ENCODE assay signal across 23 cellular contexts in genomic region chr5:36751881-36752280, GRCh38.
DNase-seq lines count a peak whose midpoint lies in the region; ATAC-seq, FAIRE-seq and TF ChIP-seq lines count a peak whose summit lies in the region.
"Had no signal": no experiment of that assay in that cellular context is flagged by ENCODE, and none has a peak within 500 bp of the region (broad histone marks: within the 10 kb centered on the region; RNA-seq: fewer than 3 reads in every experiment).

No MANE protein-coding gene starts in this region.

- no peaks in the 10 kb centered on the region for H3K36me3 Mint-ChIP-seq in Caco-2 (ENCODE audit: insufficient read depth, unreplicated experiment)
- H3K36me3 Mint-ChIP-seq in HFFc6 (ENCODE audit: low read depth), result no peaks in the 10 kb centered on the region
- H3K36me3 Mint-ChIP-seq: stimulated activated effector memory CD8-positive, alpha-beta T cell treated with anti-CD3 and anti-CD28 coated beads, Interleukin-12 subunit alpha, Interleukin-12 subunit beta, amount 100 ng/mL, for 72 hours; T-cell had no signal

- no CpG with 5 or more reads among the region's 1 CpG for WGBS in mesendoderm (ENCODE audit: extremely low coverage, insufficient coverage, low lambda C conversion rate)

- TF ChIP-seq CTCF in Caco-2 (IDR thresholded peaks at IDR 0.05; ENCODE audit: insufficient read depth in 1 of 2, low read depth in 1 of 2, low read length in 1 of 2, severe bottlenecking in 1 of 2, unreplicated experiment in 1 of 2) (peak; percentile 39 to 52), HFFc6 (IDR thresholded peaks at IDR 0.05) (peak; percentile 28), bronchial epithelial cell (IDR thresholded peaks at IDR 0.05; ENCODE audit: insufficient read depth, low read length, severe bottlenecking) (peak; percentile 27)

- H3K9me3 ChIP-seq in Caco-2, result no peaks in the 10 kb centered on the region
- H3K9me3 ChIP-seq: BLaER1, HAP-1, upper lobe of right lung had no signal

- no peaks in the 10 kb centered on the region for H3K79me1 ChIP-seq in mesendoderm (ENCODE audit: low read length)

- no peak overlapping the region for H3K4ac ChIP-seq in mesendoderm (ENCODE audit: low read depth, low read length)

- H3K4me1 ChIP-seq in Caco-2, result peaks cover 12% of the 10 kb centered on the region; the same call in 1 of the 2 replicates
- no peaks in the 10 kb centered on the region for H3K4me1 ChIP-seq in mesendoderm (ENCODE audit: control insufficient read depth, low read depth, low read length)
- H3K4me1 ChIP-seq: BLaER1, HAP-1, upper lobe of right lung had no signal

- H3K56ac ChIP-seq in mesendoderm (ENCODE audit: low read length), result no peak overlapping the region

- peak in 1 of 2 experiments; percentile 12 for DNase-seq in Caco-2
- no peak for DNase-seq in HFFc6
- DNase-seq in bronchial epithelial cell (ENCODE audit: low read depth), result no peak
- peak; percentile 47 for DNase-seq in mesendoderm
- DNase-seq in NK-92 (lab: John Stamatoyannopoulos, UW; ENCODE audit: unreplicated experiment), result no peak
- DNase-seq in substantia nigra (lab: John Stamatoyannopoulos, UW), result no peak
- DNase-seq: activated CD4-positive, CD25-positive, alpha-beta regulatory T cell; activated naive CD4-positive, alpha-beta T cell; effector memory CD4-positive, alpha-beta T cell; EL; IMR-90; NCI-H1092 treated with DMSO at 0.1 percent for 48 hours; NCI-H510A; nucleus accumbens; T-cell; upper lobe of right lung had no signal

- H2AK5ac ChIP-seq in mesendoderm (ENCODE audit: low read length), result no peak overlapping the region

- H2BK5ac ChIP-seq in mesendoderm (ENCODE audit: low read length), result no peak overlapping the region

- ATAC-seq in HG03469 (IDR thresholded peaks at IDR 0.05; ENCODE audit: unreplicated experiment), result no peak
- no peak for ATAC-seq in activated CD4-positive, CD25-positive, alpha-beta regulatory T cell treated with anti-CD3 and anti-CD28 coated beads, Interleukin-2, amount 50 U/mL, for 24 hours
- ATAC-seq: stimulated activated effector memory CD8-positive, alpha-beta T cell treated with anti-CD3 and anti-CD28 coated beads, Interleukin-12 subunit alpha, Interleukin-12 subunit beta, amount 100 ng/mL, for 72 hours; T-cell; upper lobe of right lung had no signal

- no peak overlapping the region for H2BK120ac ChIP-seq in mesendoderm (ENCODE audit: low read depth, low read length)

- H3K27me3 Mint-ChIP-seq in Caco-2 (ENCODE audit: insufficient read depth, unreplicated experiment), result peaks cover 8% of the 10 kb centered on the region
- H3K27me3 Mint-ChIP-seq in HFFc6 (ENCODE audit: insufficient read depth), result peaks cover 21% of the 10 kb centered on the region

- no peak overlapping the region for H4K5ac ChIP-seq in mesendoderm (ENCODE audit: low read length)

- no peak overlapping the region for H3K9ac ChIP-seq in mesendoderm (ENCODE audit: low read length)
- H3K9ac ChIP-seq: BLaER1 had no signal

- H2BK15ac ChIP-seq in mesendoderm (replicated peaks; ENCODE audit: low read depth), result no peak overlapping the region

- POLR2A ChIA-PET in Caco-2 (lab: Charles Lee), result no interaction called here

- no TSS peak for BruUV-seq in Caco-2 (replicated peaks; lab: Mats Ljungman, UMichigan)

- no peak overlapping the region for H3K27ac ChIP-seq in mesendoderm (ENCODE audit: low read depth, low read length)
- no peak overlapping the region for H3K27ac ChIP-seq in substantia nigra (ENCODE audit: low read depth, low read length, poor library complexity, severe bottlenecking)
- H3K27ac ChIP-seq: BLaER1, upper lobe of right lung had no signal

- intact Hi-C loops in Caco-2 (cut with micrococcal nuclease; ENCODE audit: unreplicated experiment), result no loop called here

- H3K23ac ChIP-seq in mesendoderm (ENCODE audit: low read length), result no peak overlapping the region

- no peak overlapping the region for H3K18ac ChIP-seq in mesendoderm (ENCODE audit: low read length)

- peaks cover 7% of the 10 kb centered on the region for H3K4me1 Mint-ChIP-seq in Caco-2 (ENCODE audit: low read depth, unreplicated experiment)
- H3K4me1 Mint-ChIP-seq in HFFc6 (ENCODE audit: low read depth), result no peaks in the 10 kb centered on the region
- H3K4me1 Mint-ChIP-seq: stimulated activated effector memory CD8-positive, alpha-beta T cell treated with anti-CD3 and anti-CD28 coated beads, Interleukin-12 subunit alpha, Interleukin-12 subunit beta, amount 100 ng/mL, for 72 hours; T-cell had no signal

- H3K4me3 ChIP-seq in Caco-2 (ENCODE audit: low read depth, low read length) (no peak overlapping the region), bronchial epithelial cell (ENCODE audit: low read depth, low read length) (no peak overlapping the region), mesendoderm (ENCODE audit: low read length) (no peak overlapping the region)
- H3K4me3 ChIP-seq: BLaER1, HAP-1, upper lobe of right lung had no signal

- H3K27me3 ChIP-seq in Caco-2 (replicated peaks; ENCODE audit: control insufficient read depth, insufficient read depth, low read length) (no peaks in the 10 kb centered on the region; the same call in 1 of the 2 replicates), bronchial epithelial cell (ENCODE audit: control insufficient read depth, insufficient read depth, low read length) (peaks cover 4% of the 10 kb centered on the region), mesendoderm (ENCODE audit: insufficient read depth, low read length, poor library complexity) (no peaks in the 10 kb centered on the region)
- H3K27me3 ChIP-seq: BLaER1, upper lobe of right lung had no signal

- no peaks in the 10 kb centered on the region for H3K79me2 ChIP-seq in mesendoderm (ENCODE audit: control insufficient read depth, insufficient read depth, low read length)

- CTCF ChIA-PET in Caco-2 (lab: Charles Lee), result no interaction called here

- H3K27ac Mint-ChIP-seq in Caco-2 (ENCODE audit: unreplicated experiment) (no peak overlapping the region), HFFc6 (no peak overlapping the region)
- H3K27ac Mint-ChIP-seq: stimulated activated effector memory CD8-positive, alpha-beta T cell treated with anti-CD3 and anti-CD28 coated beads, Interleukin-12 subunit alpha, Interleukin-12 subunit beta, amount 100 ng/mL, for 72 hours; T-cell had no signal

- no peak overlapping the region for H3K4me2 ChIP-seq in mesendoderm (ENCODE audit: low read length)
- H3K4me2 ChIP-seq: BLaER1 had no signal

- H3K36me3 ChIP-seq in Caco-2 (ENCODE audit: control insufficient read depth, insufficient read depth, low read length) (no peaks in the 10 kb centered on the region), bronchial epithelial cell (ENCODE audit: control insufficient read depth, insufficient read depth, low read length) (no peaks in the 10 kb centered on the region), mesendoderm (ENCODE audit: control insufficient read depth, insufficient read depth, low read length) (no peaks in the 10 kb centered on the region)
- H3K36me3 ChIP-seq: BLaER1, HAP-1, upper lobe of right lung had no signal

- FAIRE-seq in bronchial epithelial cell (lab: Jason Lieb, UNC), result no peak
- FAIRE-seq: GM12892, RCC 7860 had no signal

- H4K8ac ChIP-seq in mesendoderm (ENCODE audit: low read depth, low read length), result no peak overlapping the region

- no peak overlapping the region for H3K4me3 Mint-ChIP-seq in Caco-2 (ENCODE audit: unreplicated experiment)
- no peak overlapping the region for H3K4me3 Mint-ChIP-seq in HFFc6
- H3K4me3 Mint-ChIP-seq: stimulated activated effector memory CD8-positive, alpha-beta T cell treated with anti-CD3 and anti-CD28 coated beads, Interleukin-12 subunit alpha, Interleukin-12 subunit beta, amount 100 ng/mL, for 72 hours; T-cell had no signal

- no peaks in the 10 kb centered on the region for H3K9me3 Mint-ChIP-seq in Caco-2 (ENCODE audit: unreplicated experiment)
- no peaks in the 10 kb centered on the region for H3K9me3 Mint-ChIP-seq in HFFc6
- H3K9me3 Mint-ChIP-seq: stimulated activated effector memory CD8-positive, alpha-beta T cell treated with anti-CD3 and anti-CD28 coated beads, Interleukin-12 subunit alpha, Interleukin-12 subunit beta, amount 100 ng/mL, for 72 hours; T-cell had no signal
